In the genomic region with DNA sequence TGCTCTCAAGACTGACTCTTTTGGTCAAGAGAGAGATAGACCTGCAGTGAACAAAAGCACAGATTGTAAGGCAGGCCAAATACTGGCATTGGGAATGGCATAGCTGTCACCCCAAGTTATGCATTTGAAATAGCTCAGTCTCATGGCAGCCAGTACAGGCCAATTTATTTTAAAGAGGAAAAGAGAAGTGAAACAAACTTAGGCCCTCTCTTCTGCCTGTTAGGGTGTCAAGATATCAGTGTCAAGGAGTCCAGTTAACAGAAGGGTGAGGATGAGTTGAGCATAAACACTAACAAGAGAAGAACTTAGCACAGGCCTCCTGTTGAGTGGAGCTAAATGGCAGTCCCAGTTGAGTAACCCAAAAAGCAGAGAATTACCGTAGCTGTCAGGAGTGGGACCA, we compare ENCODE assay signal across 18 cellular contexts.
DNase-seq lines count a peak whose midpoint lies in the region; ATAC-seq lines count a peak whose summit lies in the region.
"Had no signal": no experiment of that assay in that cellular context is flagged by ENCODE, and none has a peak within 500 bp of the region (broad histone marks: within the 10 kb centered on the region; RNA-seq: fewer than 3 reads in every experiment).

No MANE protein-coding gene starts in this region.

- H3K4me3 Mint-ChIP-seq in effector memory CD8-positive, alpha-beta T cell, result no peak overlapping the region
- H3K4me3 Mint-ChIP-seq: mesothelial cell of epicardium, T-cell had no signal

- H3K27me3 Mint-ChIP-seq in effector memory CD8-positive, alpha-beta T cell, result no peaks in the 10 kb centered on the region
- H3K27me3 Mint-ChIP-seq: T-cell had no signal

- H3K4me1 Mint-ChIP-seq in effector memory CD8-positive, alpha-beta T cell (ENCODE audit: low read depth in 2 of 2), result peaks cover 0 to 2% of the 10 kb centered on the region in 2 donors
- H3K4me1 Mint-ChIP-seq: T-cell had no signal

- H3K27ac Mint-ChIP-seq in effector memory CD8-positive, alpha-beta T cell, result no peak overlapping the region
- H3K27ac Mint-ChIP-seq: mesothelial cell of epicardium, T-cell had no signal

- ATAC-seq in GM18861 (IDR thresholded peaks at IDR 0.05; ENCODE audit: unreplicated experiment) (peak; percentile 80), GM21576 (IDR thresholded peaks at IDR 0.05; ENCODE audit: unreplicated experiment) (peak; percentile 69), HG03469 (IDR thresholded peaks at IDR 0.05; ENCODE audit: unreplicated experiment) (peak; percentile 70), GM19452 (IDR thresholded peaks at IDR 0.05; ENCODE audit: unreplicated experiment) (no peak)
- ATAC-seq in effector memory CD8-positive, alpha-beta T cell (replicated peaks), result no peak
- ATAC-seq: gastrocnemius medialis, Panc1, T-cell had no signal

- no peaks in the 10 kb centered on the region for H3K36me3 Mint-ChIP-seq in effector memory CD8-positive, alpha-beta T cell (ENCODE audit: insufficient read depth)

- no peaks in the 10 kb centered on the region for H3K9me3 Mint-ChIP-seq in effector memory CD8-positive, alpha-beta T cell
- H3K9me3 Mint-ChIP-seq: T-cell had no signal

- DNase-seq in germinal center (ENCODE audit: low spot score), result peak; percentile 5
- no peak for DNase-seq in effector memory CD8-positive, alpha-beta T cell
- no peak for DNase-seq in ureter (ENCODE audit: low spot score)
- no peak for DNase-seq in NCI-H748 (lab: John Stamatoyannopoulos, UW; ENCODE audit: unreplicated experiment)
- DNase-seq: activated CD4-positive, CD25-positive, alpha-beta regulatory T cell treated with anti-CD3 and anti-CD28 coated beads, Interleukin-2, amount 50 U/mL, for 72 hours; activated T-cell treated with anti-CD3 and anti-CD28 coated beads for 4 hours; gastrocnemius medialis; NCI-H1436 treated with DMSO at 0.1 percent for 48 hours; occipital lobe; small intestine; stomach; T-cell had no signal

Comparison
In these comparisons a context has a peak if more than half of its experiments do, and no peak if none do; other contexts are left out.
1. ATAC-seq: peak in GM18861 (single experiment), GM21576 (single experiment) and HG03469 (single experiment); none in effector memory CD8-positive, alpha-beta T cell (single experiment) and GM19452 (single experiment).